ENCODE assay signal across 1 cellular context in the genomic region with DNA sequence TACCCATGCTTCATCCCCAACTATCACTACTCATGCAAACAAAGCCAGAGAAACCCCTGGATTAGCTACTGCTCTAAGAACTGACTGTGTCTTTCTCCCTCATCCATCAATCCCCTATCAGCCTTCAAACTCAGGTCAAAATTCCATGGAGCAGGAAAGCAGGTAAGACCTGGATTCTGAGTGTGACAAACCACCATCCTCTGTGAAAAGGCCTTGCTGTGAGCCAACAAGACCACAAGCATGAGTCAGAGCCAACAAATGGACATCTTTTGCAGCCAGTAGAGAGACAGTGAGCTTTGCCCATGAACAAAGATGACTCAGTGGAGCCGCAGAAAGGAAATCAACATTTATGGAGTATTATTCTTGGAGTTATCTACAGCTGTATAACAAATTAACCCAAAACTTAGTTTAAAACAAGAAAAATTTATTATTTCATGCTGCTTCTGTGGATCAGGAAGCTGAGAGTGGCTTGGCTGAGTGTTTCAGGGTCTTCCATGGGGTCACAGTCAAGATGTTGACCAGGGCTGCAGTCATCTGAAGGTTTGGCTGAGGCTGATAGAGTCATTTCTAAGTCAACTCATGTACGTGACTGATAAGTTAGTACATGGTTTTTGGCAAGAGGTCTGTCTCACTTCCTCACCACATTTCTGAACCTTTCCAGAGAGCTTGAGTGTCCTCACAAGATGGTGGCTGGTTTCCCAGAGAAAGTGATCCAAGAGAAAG.
A peak's percentile ranks its signal among the peaks of the same experiment; 100 is the strongest.
TF ChIP-seq lines count a peak whose summit lies in the region.

No MANE protein-coding gene starts in this region.

TF ChIP-seq in SK-N-SH, 30 proteins besides CTCF, POLR2A, EP300 and RAD21 (continued from another document):
- TF ChIP-seq RFX5 (IDR thresholded peaks at IDR 0.05; ENCODE audit: low read length) (no peak), USF1 (IDR thresholded peaks at IDR 0.05; ENCODE audit: borderline replicate concordance, low read depth) (0 out of 2 replicates have a peak, but pooled peaks have one; percentile 16), YY1 (IDR thresholded peaks at IDR 0.05; ENCODE audit: low read depth) (peak; percentile 79; the same call in 1 of the 2 replicates), TAF1 (IDR thresholded peaks at IDR 0.05; ENCODE audit: borderline replicate concordance, low read depth, low read length) (no peak), GATA2 (CRISPR knock-in tag; IDR thresholded peaks at IDR 0.05) (no peak), NFIC (IDR thresholded peaks at IDR 0.05; ENCODE audit: borderline replicate concordance) (peak; percentile 87), NRF1 (IDR thresholded peaks at IDR 0.05; ENCODE audit: low read depth, low read length) (no peak), FOXM1 (IDR thresholded peaks at IDR 0.05; ENCODE audit: low read depth) (0 out of 2 replicates have a peak, but pooled peaks have one; percentile 53), EZH2phosphoT487 (IDR thresholded peaks at IDR 0.05; ENCODE audit: borderline replicate concordance, low read depth) (no peak), RCOR1 (IDR thresholded peaks at IDR 0.05; ENCODE audit: low read length) (no peak), FOXJ3 (CRISPR knock-in tag; IDR thresholded peaks at IDR 0.05) (no peak), USF2 (IDR thresholded peaks at IDR 0.05; ENCODE audit: borderline replicate concordance, low read depth, low read length) (no peak), MXI1 (IDR thresholded peaks at IDR 0.05; ENCODE audit: low read depth, low read length) (no peak), POLR2AphosphoS5 (IDR thresholded peaks at IDR 0.05; ENCODE audit: low read depth, low read length) (peak; percentile 60; the same call in 1 of the 2 replicates), RXRA (IDR thresholded peaks at IDR 0.05; ENCODE audit: borderline replicate concordance, low read depth) (peak; percentile 61; the same call in 1 of the 2 replicates), JUND (IDR thresholded peaks at IDR 0.05) (peak; percentile 92), TCF12 (IDR thresholded peaks at IDR 0.05) (peak; percentile 85), FOSL2 (IDR thresholded peaks at IDR 0.05; ENCODE audit: borderline replicate concordance, low read depth) (peak; percentile 96), MEF2A (IDR thresholded peaks at IDR 0.05; ENCODE audit: borderline replicate concordance, low read depth) (no peak), SIN3A (IDR thresholded peaks at IDR 0.05; ENCODE audit: borderline replicate concordance, low read depth, low read length) (no peak)
- TF ChIP-seq, protein P1, sequence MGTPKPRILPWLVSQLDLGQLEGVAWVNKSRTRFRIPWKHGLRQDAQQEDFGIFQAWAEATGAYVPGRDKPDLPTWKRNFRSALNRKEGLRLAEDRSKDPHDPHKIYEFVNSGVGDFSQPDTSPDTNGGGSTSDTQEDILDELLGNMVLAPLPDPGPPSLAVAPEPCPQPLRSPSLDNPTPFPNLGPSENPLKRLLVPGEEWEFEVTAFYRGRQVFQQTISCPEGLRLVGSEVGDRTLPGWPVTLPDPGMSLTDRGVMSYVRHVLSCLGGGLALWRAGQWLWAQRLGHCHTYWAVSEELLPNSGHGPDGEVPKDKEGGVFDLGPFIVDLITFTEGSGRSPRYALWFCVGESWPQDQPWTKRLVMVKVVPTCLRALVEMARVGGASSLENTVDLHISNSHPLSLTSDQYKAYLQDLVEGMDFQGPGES (IDR thresholded peaks at IDR 0.05; ENCODE audit: low read depth, low read length): no peak
- TF ChIP-seq, protein P2, sequence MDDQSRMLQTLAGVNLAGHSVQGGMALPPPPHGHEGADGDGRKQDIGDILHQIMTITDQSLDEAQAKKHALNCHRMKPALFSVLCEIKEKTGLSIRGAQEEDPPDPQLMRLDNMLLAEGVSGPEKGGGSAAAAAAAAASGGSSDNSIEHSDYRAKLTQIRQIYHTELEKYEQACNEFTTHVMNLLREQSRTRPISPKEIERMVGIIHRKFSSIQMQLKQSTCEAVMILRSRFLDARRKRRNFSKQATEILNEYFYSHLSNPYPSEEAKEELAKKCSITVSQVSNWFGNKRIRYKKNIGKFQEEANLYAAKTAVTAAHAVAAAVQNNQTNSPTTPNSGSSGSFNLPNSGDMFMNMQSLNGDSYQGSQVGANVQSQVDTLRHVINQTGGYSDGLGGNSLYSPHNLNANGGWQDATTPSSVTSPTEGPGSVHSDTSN (IDR thresholded peaks at IDR 0.05): peak; percentile 76
TF ChIP-seq in SK-N-SH: peak in this region for 13.
